Comparison of ENCODE assay signal across 8 cellular contexts in the genomic region with DNA sequence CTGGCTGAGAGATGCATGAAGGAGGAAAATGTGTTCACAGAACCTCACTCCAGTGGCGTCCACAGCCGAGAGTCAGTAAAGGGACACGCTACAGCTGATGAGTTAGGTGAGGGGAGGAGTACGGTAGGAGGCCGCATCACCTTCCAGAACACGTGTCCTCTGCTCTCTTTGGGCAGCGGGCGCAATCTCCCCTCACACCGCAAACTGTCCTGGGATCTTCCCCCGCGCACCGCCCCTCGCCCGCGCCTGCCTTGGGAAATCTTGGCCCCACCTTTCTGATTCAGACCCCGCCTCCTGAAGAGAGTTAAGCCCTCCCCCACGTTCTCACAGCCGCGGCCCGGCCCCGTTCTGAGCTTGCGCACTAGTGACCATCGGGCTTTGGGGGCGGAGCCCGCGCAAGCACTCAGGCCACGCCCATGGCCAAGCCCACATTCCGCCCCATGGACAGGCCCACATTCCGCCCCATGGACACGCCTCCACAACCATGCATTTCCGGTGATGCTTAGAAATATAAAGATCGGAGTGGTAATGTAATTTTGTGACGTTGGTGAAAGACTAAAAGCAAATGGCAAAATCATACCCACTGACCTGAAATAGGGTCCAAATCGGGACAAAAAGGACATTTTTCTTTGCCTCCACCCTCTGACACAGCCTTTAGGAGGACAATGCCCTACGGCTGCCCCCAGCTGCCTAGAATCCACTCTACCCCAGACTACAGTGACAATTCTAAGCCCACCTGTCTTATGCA. TPM values are rescaled to one million over a fixed set of nuclear protein-coding genes. Genes with fewer than 3 reads are reported as not detected.
DNase-seq lines count a peak whose midpoint lies in the region; ATAC-seq, FAIRE-seq and TF ChIP-seq lines count a peak whose summit lies in the region.

No MANE protein-coding gene starts in this region.

- intact Hi-C loops in activated CD4-positive, alpha-beta T cell treated with anti-CD3 and anti-CD28 coated beads, Interleukin-2, amount 10 ng/mL, durations not matched to agents 24 days and 14 days (cut with micrococcal nuclease): loop anchor here (1.0 kb wide), 2 partner anchors 18 to 48 kb away; a partner anchor contains a TSS
- intact Hi-C loops in left colon (cut with DNase I, micrococcal nuclease): no loop called here

- peak overlapping the region; percentile 70 for H3K4me3 ChIP-seq in coronary artery

- H3K27me3 Mint-ChIP-seq in activated CD4-positive, alpha-beta T cell treated with anti-CD3 and anti-CD28 coated beads, Interleukin-2, amount 10 ng/mL, durations not matched to agents 24 days and 14 days: peaks cover 13% of the 10 kb centered on the region

- peak overlapping the region; percentile 80 for H3K27ac Mint-ChIP-seq in activated CD4-positive, alpha-beta T cell treated with anti-CD3 and anti-CD28 coated beads, Interleukin-2, amount 10 ng/mL, durations not matched to agents 24 days and 14 days

- no peaks in the 10 kb centered on the region for H3K36me3 Mint-ChIP-seq in activated CD4-positive, alpha-beta T cell treated with anti-CD3 and anti-CD28 coated beads, Interleukin-2, amount 10 ng/mL, durations not matched to agents 24 days and 14 days (ENCODE audit: low read depth)

- TF ChIP-seq CTCF in AG09319 (IDR thresholded peaks at IDR 0.05; ENCODE audit: low read depth, low read length) (no peak), coronary artery (IDR thresholded peaks at IDR 0.05) (no peak)

- peak overlapping the region; percentile 91 for H3K4me3 Mint-ChIP-seq in activated CD4-positive, alpha-beta T cell treated with anti-CD3 and anti-CD28 coated beads, Interleukin-2, amount 10 ng/mL, durations not matched to agents 24 days and 14 days

- H3K4me1 Mint-ChIP-seq in activated CD4-positive, alpha-beta T cell treated with anti-CD3 and anti-CD28 coated beads, Interleukin-2, amount 10 ng/mL, durations not matched to agents 24 days and 14 days: peaks cover 9% of the 10 kb centered on the region

- DNase-seq in AG09319 (ENCODE audit: extremely low read depth, low read depth) (peak; percentile 63), GM19239 (ENCODE audit: insufficient read length, low spot score) (peak; percentile 29), NCI-H510A treated with DMSO at 0.1 percent for 48 hours (lab: John Stamatoyannopoulos, UW) (peak; percentile 74), coronary artery (ENCODE audit: low spot score) (peak; percentile 93), left colon (peak; percentile 85 to 93)
- DNase-seq in activated CD4-positive, alpha-beta T cell treated with anti-CD3 and anti-CD28 coated beads, Interleukin-2, amount 10 ng/mL, durations not matched to agents 24 days and 14 days: peak; percentile 97
- DNase-seq in stimulated activated CD4-positive, alpha-beta T cell treated with anti-CD3 and anti-CD28 coated beads, Interleukin-1b, Interleukin-23, amount 100 ng/mL, for 24 hours (ENCODE audit: low read depth in 4 of 4, low spot score in 1 of 4): peak; percentile 67 to 82 (median 74)

- no peaks in the 10 kb centered on the region for H3K9me3 Mint-ChIP-seq in activated CD4-positive, alpha-beta T cell treated with anti-CD3 and anti-CD28 coated beads, Interleukin-2, amount 10 ng/mL, durations not matched to agents 24 days and 14 days

- peak; percentile 96 for ATAC-seq in HG03439 (IDR thresholded peaks at IDR 0.05; ENCODE audit: unreplicated experiment)
- peak; percentile 100 for ATAC-seq in left colon

- peak; percentile 84 for FAIRE-seq in GM19239 (lab: Jason Lieb, UNC)

- H3K27ac ChIP-seq in coronary artery: peak overlapping the region in 1 of 2 donors; percentile 84

RNA-seq across cellular contexts. Expression of a gene that starts 13.3 kb away (rescaled TPM):
- total RNA-seq in activated CD4-positive, alpha-beta T cell treated with anti-CD3 and anti-CD28 coated beads, Interleukin-2, amount 10 ng/mL, durations not matched to agents 24 days and 14 days: 0.65 and 0.88 TPM in 2 replicates
- 1 to 10 TPM in 1 of 2 donors, under 1 TPM in 1; 0.85 to 1.6 TPM for total RNA-seq in left colon

RNA-seq across cellular contexts. Expression of a gene that starts 18.3 kb away (rescaled TPM):
- 0.96 and 1.2 TPM in 2 replicates for total RNA-seq in activated CD4-positive, alpha-beta T cell treated with anti-CD3 and anti-CD28 coated beads, Interleukin-2, amount 10 ng/mL, durations not matched to agents 24 days and 14 days
- 1 to 10 TPM; 1.3 to 3.7 TPM for total RNA-seq in left colon

RNA-seq across cellular contexts. Expression of a gene that starts 28.1 kb away (rescaled TPM):
- total RNA-seq in activated CD4-positive, alpha-beta T cell treated with anti-CD3 and anti-CD28 coated beads, Interleukin-2, amount 10 ng/mL, durations not matched to agents 24 days and 14 days: 33.3 and 34.5 TPM in 2 replicates
- 10 to 100 TPM; 42.5 to 44.4 TPM for total RNA-seq in left colon

RNA-seq across cellular contexts. Expression of a gene that starts 47.9 kb away (rescaled TPM):
- total RNA-seq in activated CD4-positive, alpha-beta T cell treated with anti-CD3 and anti-CD28 coated beads, Interleukin-2, amount 10 ng/mL, durations not matched to agents 24 days and 14 days: 13.5 and 14.8 TPM in 2 replicates
- total RNA-seq in left colon: 10 to 100 TPM; 35.8 to 36.7 TPM

Comparison
In these comparisons a context has a peak if more than half of its experiments do, and no peak if none do; other contexts are left out.
1. DNase-seq: peak in every context shown above with its lines; median percentile 97 in activated CD4-positive, alpha-beta T cell treated with anti-CD3 and anti-CD28 coated beads, Interleukin-2, amount 10 ng/mL, durations not matched to agents 24 days and 14 days; 93 in coronary artery; 89 in left colon; 74 in NCI-H510A treated with DMSO at 0.1 percent for 48 hours; 74 in stimulated activated CD4-positive, alpha-beta T cell treated with anti-CD3 and anti-CD28 coated beads, Interleukin-1b, Interleukin-23, amount 100 ng/mL, for 24 hours; 63 in AG09319; 29 in GM19239.